In the genomic region with DNA sequence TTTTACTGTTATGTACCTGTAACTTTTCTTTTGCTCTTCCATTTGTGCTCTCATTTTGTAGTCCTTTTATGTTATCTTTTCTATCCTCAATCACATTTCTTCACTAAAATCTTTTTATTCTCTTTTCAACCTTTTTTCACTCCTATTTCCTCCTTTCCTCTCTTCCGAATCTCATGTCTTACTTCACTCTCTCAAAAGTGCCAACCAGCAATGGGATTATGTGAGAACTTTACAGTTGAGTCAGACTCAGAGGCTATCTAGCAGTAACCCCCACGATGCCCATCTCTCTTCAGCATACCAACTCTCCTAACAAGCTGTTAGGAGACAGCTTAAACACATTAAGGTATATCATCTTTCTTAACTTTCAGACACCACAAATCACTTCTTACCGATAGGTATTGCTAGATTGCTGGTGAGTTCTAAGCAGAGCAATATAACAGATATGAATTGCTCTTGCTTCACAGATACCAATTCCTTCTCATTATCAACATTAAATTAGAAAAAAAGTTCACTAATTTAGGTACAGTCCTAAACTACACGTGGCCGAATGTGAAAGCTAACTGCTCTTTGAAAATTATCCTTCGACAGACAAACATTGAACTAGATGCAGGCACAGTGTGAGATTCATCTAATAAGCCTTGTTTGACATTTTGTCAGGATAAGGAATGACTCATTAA, we compare ENCODE assay signal across 1 cellular context.
TF ChIP-seq lines count a peak whose summit lies in the region.

No MANE protein-coding gene starts in this region.

TF ChIP-seq in HCT116, 20 proteins besides CTCF, POLR2A, EP300 and RAD21 (continued from another document):
- TF ChIP-seq, protein P1, sequence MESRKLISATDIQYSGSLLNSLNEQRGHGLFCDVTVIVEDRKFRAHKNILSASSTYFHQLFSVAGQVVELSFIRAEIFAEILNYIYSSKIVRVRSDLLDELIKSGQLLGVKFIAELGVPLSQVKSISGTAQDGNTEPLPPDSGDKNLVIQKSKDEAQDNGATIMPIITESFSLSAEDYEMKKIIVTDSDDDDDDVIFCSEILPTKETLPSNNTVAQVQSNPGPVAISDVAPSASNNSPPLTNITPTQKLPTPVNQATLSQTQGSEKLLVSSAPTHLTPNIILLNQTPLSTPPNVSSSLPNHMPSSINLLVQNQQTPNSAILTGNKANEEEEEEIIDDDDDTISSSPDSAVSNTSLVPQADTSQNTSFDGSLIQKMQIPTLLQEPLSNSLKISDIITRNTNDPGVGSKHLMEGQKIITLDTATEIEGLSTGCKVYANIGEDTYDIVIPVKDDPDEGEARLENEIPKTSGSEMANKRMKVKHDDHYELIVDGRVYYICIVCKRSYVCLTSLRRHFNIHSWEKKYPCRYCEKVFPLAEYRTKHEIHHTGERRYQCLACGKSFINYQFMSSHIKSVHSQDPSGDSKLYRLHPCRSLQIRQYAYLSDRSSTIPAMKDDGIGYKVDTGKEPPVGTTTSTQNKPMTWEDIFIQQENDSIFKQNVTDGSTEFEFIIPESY (IDR thresholded peaks at IDR 0.05; ENCODE audit: extremely low read depth, insufficient replicate concordance, low read length), result no peak
- TF ChIP-seq SP1 (IDR thresholded peaks at IDR 0.05; ENCODE audit: low read depth) (no peak), EGR1 (IDR thresholded peaks at IDR 0.05; ENCODE audit: low read depth) (no peak), SIN3A (IDR thresholded peaks at IDR 0.05; ENCODE audit: low read depth) (no peak), ZNF274 (IDR thresholded peaks at IDR 0.05; ENCODE audit: low read depth, low read length) (no peak), POLR2AphosphoS5 (IDR thresholded peaks at IDR 0.05; ENCODE audit: low read depth, low read length) (no peak), TCF7L2 (IDR thresholded peaks at IDR 0.05; ENCODE audit: borderline replicate concordance, extremely low read depth, insufficient read depth, insufficient read length) (no peak), EZH2 (IDR thresholded peaks at IDR 0.05) (no peak), CEBPB (IDR thresholded peaks at IDR 0.05; ENCODE audit: low read depth) (no peak), SRF (IDR thresholded peaks at IDR 0.05; ENCODE audit: low read depth) (no peak), ELF1 (IDR thresholded peaks at IDR 0.05; ENCODE audit: borderline replicate concordance, low read depth) (no peak)
- TF ChIP-seq, protein P2, sequence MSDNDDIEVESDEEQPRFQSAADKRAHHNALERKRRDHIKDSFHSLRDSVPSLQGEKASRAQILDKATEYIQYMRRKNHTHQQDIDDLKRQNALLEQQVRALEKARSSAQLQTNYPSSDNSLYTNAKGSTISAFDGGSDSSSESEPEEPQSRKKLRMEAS (IDR thresholded peaks at IDR 0.05), result no peak
